8 cellular contexts compared by ENCODE assay signal in the genomic region with DNA sequence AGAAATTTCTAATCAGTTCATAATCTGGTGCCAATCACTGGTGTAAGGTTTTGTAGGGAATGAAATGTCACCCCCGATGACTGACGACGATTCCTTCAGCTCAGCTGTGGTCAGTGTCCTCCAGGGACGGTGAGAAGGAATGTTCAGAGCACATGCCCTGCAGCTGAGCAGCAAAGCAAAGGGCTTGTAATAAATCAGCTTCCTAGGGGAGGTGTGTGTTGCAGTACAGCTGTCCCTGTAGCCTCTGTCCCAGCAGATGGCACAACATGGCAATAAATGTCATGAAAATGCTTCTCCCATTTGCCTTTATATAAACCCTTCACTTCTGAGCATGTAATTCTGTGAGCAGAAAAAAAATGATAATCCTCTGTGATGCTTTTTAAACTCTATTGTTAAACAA.
DNase-seq lines count a peak whose midpoint lies in the region; ATAC-seq and TF ChIP-seq lines count a peak whose summit lies in the region.

No MANE protein-coding gene starts in this region.

- H3K27me3 Mint-ChIP-seq in activated T-cell treated with anti-CD3 and anti-CD28 coated beads, Interleukin-2, amount 50 U/mL, for 24 hours, result peaks cover 17% of the 10 kb centered on the region

- no peaks in the 10 kb centered on the region for H4K20me1 ChIP-seq in HCT116 (ENCODE audit: insufficient read depth)

- H3K9me3 ChIP-seq in HCT116 (ENCODE audit: control insufficient read depth in 1 of 2, insufficient read depth in 1 of 2, low read depth in 1 of 2, low read length in 2 of 2) (no peaks in the 10 kb centered on the region), cardiac muscle cell (ENCODE audit: low read depth) (no peaks in the 10 kb centered on the region), tibial nerve (no peaks in the 10 kb centered on the region)

- H3K36me3 ChIP-seq in HCT116 (ENCODE audit: control insufficient read depth in 1 of 2, insufficient read depth in 2 of 2, low read length in 2 of 2), result no peaks in the 10 kb centered on the region
- no peaks in the 10 kb centered on the region for H3K36me3 ChIP-seq in cardiac muscle cell
- peaks cover 0 to 3% (median 0%) of the 10 kb centered on the region in 3 donors for H3K36me3 ChIP-seq in tibial nerve

- no peak overlapping the region for H2AFZ ChIP-seq in HCT116 (ENCODE audit: low read depth, low read length, poor library complexity, severe bottlenecking)

- H3K36me3 Mint-ChIP-seq in activated T-cell treated with anti-CD3 and anti-CD28 coated beads, Interleukin-2, amount 50 U/mL, for 24 hours (ENCODE audit: low read depth), result peaks cover 31% of the 10 kb centered on the region

- no peak for TF ChIP-seq EP300 in tibial nerve (IDR thresholded peaks at IDR 0.05)

- no peak overlapping the region for H3K4me3 Mint-ChIP-seq in activated T-cell treated with anti-CD3 and anti-CD28 coated beads, Interleukin-2, amount 50 U/mL, for 24 hours

- BruUV-seq in HCT116 (replicated peaks; lab: Mats Ljungman, UMichigan), result no TSS peak

- no peak for TF ChIP-seq POLR2A in HCT116 (IDR thresholded peaks at IDR 0.05; ENCODE audit: borderline replicate concordance, extremely low read depth, insufficient read depth, insufficient read length)
- no peak for TF ChIP-seq POLR2A in tibial nerve (IDR thresholded peaks at IDR 0.05)

- POLR2A ChIA-PET in HCT116 (lab: Charles Lee), result no interaction called here
- POLR2A ChIA-PET in RWPE1 (lab: Yijun Ruan, JAX; ENCODE audit: low non-redundant PET), result interaction anchor here (0.5 kb wide), 1 partner anchor 42 kb away, joined by 5 read pairs; no protein-coding TSS in a partner anchor

- no peak overlapping the region for H3K4me3 ChIP-seq in HCT116 (replicated peaks in 1 of 2; ENCODE audit: low read depth in 1 of 2, low read length in 2 of 2)
- no peak overlapping the region for H3K4me3 ChIP-seq in cardiac muscle cell
- H3K4me3 ChIP-seq in tibial nerve, result no peak overlapping the region

- 9 to 17% methylated on average over 4 of the region's 4 CpGs for WGBS in tibial nerve, 2 donors

- no peak for ATAC-seq in HCT116
- ATAC-seq in GM19455 (IDR thresholded peaks at IDR 0.05; ENCODE audit: unreplicated experiment), result no peak
- ATAC-seq in GM18519 (IDR thresholded peaks at IDR 0.05; ENCODE audit: low FRiP score, unreplicated experiment), result no peak

- H3K4me1 Mint-ChIP-seq in activated T-cell treated with anti-CD3 and anti-CD28 coated beads, Interleukin-2, amount 50 U/mL, for 24 hours (ENCODE audit: low read depth), result peaks cover 4% of the 10 kb centered on the region

- no peaks in the 10 kb centered on the region for H3K9me3 Mint-ChIP-seq in activated T-cell treated with anti-CD3 and anti-CD28 coated beads, Interleukin-2, amount 50 U/mL, for 24 hours

- H3K27me3 ChIP-seq in HCT116 (ENCODE audit: insufficient read depth, low read length) (no peaks in the 10 kb centered on the region), cardiac muscle cell (no peaks in the 10 kb centered on the region), tibial nerve (no peaks in the 10 kb centered on the region)

- intact Hi-C loops in HCT116 (cut with micrococcal nuclease), result no loop called here

- RAD21 ChIA-PET in HCT116 (lab: Charles Lee; ENCODE audit: low non-redundant PET in 1 of 2, low total read pairs in 2 of 2, uncharacterized antibody in 2 of 2, unreplicated experiment in 2 of 2), result no interaction called here

- H3K9ac ChIP-seq in HCT116 (ENCODE audit: low read length), result no peak overlapping the region

- H3K79me2 ChIP-seq in HCT116 (ENCODE audit: insufficient read depth, low read length), result no peaks in the 10 kb centered on the region

- TF ChIP-seq RAD21 in HCT116 (IDR thresholded peaks at IDR 0.05; ENCODE audit: low read depth), result peak; percentile 31; the same call in 1 of the 2 replicates

- peak; percentile 16 for DNase-seq in AG08396 (ENCODE audit: low spot score)
- DNase-seq in HCT116 (ENCODE audit: low read depth, low spot score), result peak; percentile 2
- DNase-seq in RWPE1 (ENCODE audit: low spot score), result no peak
- DNase-seq in cardiac muscle cell (ENCODE audit: low read depth in 1 of 2, low spot score in 1 of 2), result peak; percentile 49 to 76
- no peak for DNase-seq in activated T-cell treated with anti-CD3 and anti-CD28 coated beads, Interleukin-2, amount 50 U/mL, for 24 hours
- DNase-seq in tibial nerve (ENCODE audit: low spot score in 2 of 2), result no peak

- H3K4me1 ChIP-seq in HCT116 (ENCODE audit: control insufficient read depth in 1 of 2, insufficient read depth in 2 of 2, low read length in 2 of 2) (no peaks in the 10 kb centered on the region), cardiac muscle cell (ENCODE audit: low read depth) (peaks cover 3% of the 10 kb centered on the region), tibial nerve (peaks cover 0 to 8% (median 0%) of the 10 kb centered on the region in 4 donors)

- H3K27ac ChIP-seq in HCT116 (ENCODE audit: low read depth, low read length), result no peak overlapping the region
- H3K27ac ChIP-seq in RWPE1, result no peak overlapping the region
- no peak overlapping the region for H3K27ac ChIP-seq in cardiac muscle cell
- no peak overlapping the region for H3K27ac ChIP-seq in tibial nerve

- no peaks in the 10 kb centered on the region for H3K9me2 ChIP-seq in HCT116 (ENCODE audit: insufficient read depth)

- 0 out of 6 replicates have a peak, but pooled peaks of 1 of the 3 experiments have one; percentile 12 for TF ChIP-seq CTCF in HCT116 (IDR thresholded peaks at IDR 0.05 in 2 of 3, conservative IDR thresholded peaks at IDR 0.05 in 1 of 3; ENCODE audit: borderline replicate concordance in 1 of 3, insufficient read depth in 1 of 3, low read depth in 2 of 3, low read length in 2 of 3)
- 0 out of 2 replicates have a peak, but pooled peaks have one; percentile 13 for TF ChIP-seq CTCF in RWPE1 (conservative IDR thresholded peaks at IDR 0.05; ENCODE audit: low read depth)
- no peak for TF ChIP-seq CTCF in cardiac muscle cell (IDR thresholded peaks at IDR 0.05; ENCODE audit: low read depth, low read length)
- no peak for TF ChIP-seq CTCF in tibial nerve (IDR thresholded peaks at IDR 0.05)

- CTCF ChIA-PET in HCT116 (lab: Charles Lee) (no interaction called here), RWPE1 (lab: Yijun Ruan, JAX) (no interaction called here)

- H3K4me2 ChIP-seq in HCT116 (ENCODE audit: low read length), result no peak overlapping the region

- H3K27ac Mint-ChIP-seq in activated T-cell treated with anti-CD3 and anti-CD28 coated beads, Interleukin-2, amount 50 U/mL, for 24 hours, result no peak overlapping the region

TF ChIP-seq in HCT116, 20 proteins besides CTCF, POLR2A, EP300 and RAD21:
- no peak for TF ChIP-seq EZH2phosphoT487 (IDR thresholded peaks at IDR 0.05; ENCODE audit: borderline replicate concordance)
- TF ChIP-seq CBX3 (IDR thresholded peaks at IDR 0.05; ENCODE audit: low read depth), result no peak
- TF ChIP-seq, protein P1, sequence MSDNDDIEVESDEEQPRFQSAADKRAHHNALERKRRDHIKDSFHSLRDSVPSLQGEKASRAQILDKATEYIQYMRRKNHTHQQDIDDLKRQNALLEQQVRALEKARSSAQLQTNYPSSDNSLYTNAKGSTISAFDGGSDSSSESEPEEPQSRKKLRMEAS (IDR thresholded peaks at IDR 0.05), result no peak
- TF ChIP-seq ZFX (IDR thresholded peaks at IDR 0.05), result no peak
- no peak for TF ChIP-seq ZNF274 (IDR thresholded peaks at IDR 0.05; ENCODE audit: low read depth, low read length)
- no peak for TF ChIP-seq FOSL1 (IDR thresholded peaks at IDR 0.05; ENCODE audit: low read depth)
- no peak for TF ChIP-seq SRF (IDR thresholded peaks at IDR 0.05; ENCODE audit: low read depth)
- no peak for TF ChIP-seq EGR1 (IDR thresholded peaks at IDR 0.05; ENCODE audit: low read depth)
- TF ChIP-seq, protein P2, sequence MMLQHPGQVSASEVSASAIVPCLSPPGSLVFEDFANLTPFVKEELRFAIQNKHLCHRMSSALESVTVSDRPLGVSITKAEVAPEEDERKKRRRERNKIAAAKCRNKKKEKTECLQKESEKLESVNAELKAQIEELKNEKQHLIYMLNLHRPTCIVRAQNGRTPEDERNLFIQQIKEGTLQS (IDR thresholded peaks at IDR 0.05), result no peak
- TF ChIP-seq ELF1 (IDR thresholded peaks at IDR 0.05; ENCODE audit: borderline replicate concordance, low read depth), result no peak
TF ChIP-seq in HCT116: peak in this region for 0.

Comparison
In these comparisons a context has a peak if more than half of its experiments do, and no peak if none do; other contexts are left out.
1. DNase-seq: peak in AG08396 (single experiment), HCT116 (single experiment) and cardiac muscle cell (2 of 2); none in RWPE1 (single experiment), activated T-cell treated with anti-CD3 and anti-CD28 coated beads, Interleukin-2, amount 50 U/mL, for 24 hours (single experiment) and tibial nerve (0 of 2).